In the genomic region with DNA sequence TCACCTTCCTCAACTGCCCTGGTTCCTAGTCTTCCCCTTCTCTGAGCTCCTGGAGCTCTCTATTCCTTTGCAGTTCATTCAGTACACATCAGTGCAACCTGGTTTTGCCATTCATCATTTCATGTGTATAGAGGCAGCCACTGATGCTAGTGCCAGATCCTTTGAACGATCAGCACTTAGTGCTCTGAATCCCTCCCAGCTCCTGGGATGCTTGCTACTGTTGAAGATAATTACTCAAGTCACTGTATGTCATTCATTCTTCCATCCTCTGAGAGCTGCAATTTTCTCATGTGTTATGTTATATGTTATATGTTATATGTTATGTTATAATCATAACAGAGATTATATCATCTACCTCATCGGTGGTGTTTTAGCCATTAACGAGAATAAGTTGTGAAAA, we compare ENCODE assay signal across 25 cellular contexts.
DNase-seq lines count a peak whose midpoint lies in the region; ATAC-seq and TF ChIP-seq lines count a peak whose summit lies in the region.
"Had no signal": no experiment of that assay in that cellular context is flagged by ENCODE, and none has a peak within 500 bp of the region (broad histone marks: within the 10 kb centered on the region; RNA-seq: fewer than 3 reads in every experiment).

No MANE protein-coding gene starts in this region.

- WGBS in esophagus muscularis mucosa: 81% methylated on average over 3 of the region's 3 CpGs

- H3K27ac Mint-ChIP-seq in activated CD8-positive, alpha-beta T cell treated with anti-CD3 and anti-CD28 coated beads, Interleukin-2, amount 10 ng/mL, durations not matched to agents 7 days and 5 days: no peak overlapping the region
- no peak overlapping the region for H3K27ac Mint-ChIP-seq in activated CD8-positive, alpha-beta T cell treated with anti-CD3 and anti-CD28 coated beads for 36 hours
- no peak overlapping the region for H3K27ac Mint-ChIP-seq in osteocyte (ENCODE audit: unreplicated experiment)
- H3K27ac Mint-ChIP-seq: CD4-positive, alpha-beta memory T cell; CD4-positive, CD25-positive, alpha-beta regulatory T cell had no signal

- no peaks in the 10 kb centered on the region for H3K27me3 ChIP-seq in esophagus muscularis mucosa
- H3K27me3 ChIP-seq: BE2C, BLaER1 had no signal

- TF ChIP-seq EP300 in esophagus muscularis mucosa (IDR thresholded peaks at IDR 0.05): no peak

- CTCF ChIA-PET in activated CD8-positive, alpha-beta T cell treated with anti-CD3 and anti-CD28 coated beads, Interleukin-2, amount 10 ng/mL, durations not matched to agents 7 days and 5 days (lab: Charles Lee): no interaction called here
- CTCF ChIA-PET in activated CD8-positive, alpha-beta T cell treated with anti-CD3 and anti-CD28 coated beads for 36 hours (lab: Charles Lee): interaction anchor here (0.9 kb wide), 1 partner anchor 251 kb away, joined by 3 read pairs; no protein-coding TSS in a partner anchor

- no peaks in the 10 kb centered on the region for H3K36me3 Mint-ChIP-seq in activated CD8-positive, alpha-beta T cell treated with anti-CD3 and anti-CD28 coated beads, Interleukin-2, amount 10 ng/mL, durations not matched to agents 7 days and 5 days (ENCODE audit: low read depth)
- no peaks in the 10 kb centered on the region for H3K36me3 Mint-ChIP-seq in activated CD8-positive, alpha-beta T cell treated with anti-CD3 and anti-CD28 coated beads for 36 hours (ENCODE audit: low read depth)
- H3K36me3 Mint-ChIP-seq in osteocyte (ENCODE audit: unreplicated experiment): no peaks in the 10 kb centered on the region
- H3K36me3 Mint-ChIP-seq: CD14-positive monocyte; CD4-positive, alpha-beta memory T cell; CD4-positive, CD25-positive, alpha-beta regulatory T cell; CD8-positive, alpha-beta memory T cell had no signal

- no peaks in the 10 kb centered on the region for H3K9me3 Mint-ChIP-seq in activated CD8-positive, alpha-beta T cell treated with anti-CD3 and anti-CD28 coated beads, Interleukin-2, amount 10 ng/mL, durations not matched to agents 7 days and 5 days (ENCODE audit: insufficient read depth)
- H3K9me3 Mint-ChIP-seq in activated CD8-positive, alpha-beta T cell treated with anti-CD3 and anti-CD28 coated beads for 36 hours: no peaks in the 10 kb centered on the region
- H3K9me3 Mint-ChIP-seq in osteocyte (ENCODE audit: unreplicated experiment): no peaks in the 10 kb centered on the region
- H3K9me3 Mint-ChIP-seq: CD4-positive, alpha-beta memory T cell; CD8-positive, alpha-beta memory T cell had no signal

- H3K27ac ChIP-seq in esophagus muscularis mucosa (replicated peaks in 1 of 4): no peak overlapping the region
- H3K27ac ChIP-seq: BLaER1 had no signal

- POLR2A ChIA-PET in activated CD8-positive, alpha-beta T cell treated with anti-CD3 and anti-CD28 coated beads, Interleukin-2, amount 10 ng/mL, durations not matched to agents 7 days and 5 days (lab: Charles Lee): no interaction called here
- POLR2A ChIA-PET in activated CD8-positive, alpha-beta T cell treated with anti-CD3 and anti-CD28 coated beads for 36 hours (lab: Charles Lee): no interaction called here

- no peak overlapping the region for H3K4me3 ChIP-seq in esophagus muscularis mucosa
- H3K4me3 ChIP-seq: BLaER1, GM12878 had no signal

- no peak for ATAC-seq in activated CD8-positive, alpha-beta T cell treated with anti-CD3 and anti-CD28 coated beads, Interleukin-2, amount 10 ng/mL, durations not matched to agents 7 days and 5 days
- ATAC-seq in activated CD8-positive, alpha-beta T cell treated with anti-CD3 and anti-CD28 coated beads for 36 hours: no peak
- ATAC-seq in HG03354 (IDR thresholded peaks at IDR 0.05; ENCODE audit: poor library complexity, severe bottlenecking, unreplicated experiment): no peak
- no peak for ATAC-seq in GM19328 (IDR thresholded peaks at IDR 0.05; ENCODE audit: unreplicated experiment)
- ATAC-seq: GM12878 had no signal

- DNase-seq in activated CD8-positive, alpha-beta T cell treated with anti-CD3 and anti-CD28 coated beads, Interleukin-2, amount 10 ng/mL, durations not matched to agents 7 days and 5 days: peak; percentile 12
- DNase-seq in activated CD8-positive, alpha-beta T cell treated with anti-CD3 and anti-CD28 coated beads for 36 hours: no peak
- peak; percentile 15 for DNase-seq in ecto neural progenitor cell (ENCODE audit: low spot score)
- peak; percentile 81 for DNase-seq in esophagus muscularis mucosa (ENCODE audit: extremely low spot score)
- DNase-seq in osteocyte (ENCODE audit: extremely low spot score, unreplicated experiment): peak; percentile 17
- DNase-seq: 8988T; ACHN; BE2C; C1 segment of cervical spinal cord; CD4-positive, alpha-beta memory T cell; CD4-positive, CD25-positive, alpha-beta regulatory T cell; CD8-positive, alpha-beta memory T cell; COR-L47; DMS 273 treated with DMSO at 0.1 percent for 48 hours; DMS153; DMS53; DMS79; DND-41; EL; GDM1 had no signal

- no peaks in the 10 kb centered on the region for H3K4me1 ChIP-seq in esophagus muscularis mucosa
- H3K4me1 ChIP-seq: BE2C had no signal

- peaks cover 2% of the 10 kb centered on the region for H3K27me3 Mint-ChIP-seq in activated CD8-positive, alpha-beta T cell treated with anti-CD3 and anti-CD28 coated beads, Interleukin-2, amount 10 ng/mL, durations not matched to agents 7 days and 5 days (ENCODE audit: low read depth)
- H3K27me3 Mint-ChIP-seq in activated CD8-positive, alpha-beta T cell treated with anti-CD3 and anti-CD28 coated beads for 36 hours: no peaks in the 10 kb centered on the region
- H3K27me3 Mint-ChIP-seq in osteocyte (ENCODE audit: unreplicated experiment): peaks cover 3% of the 10 kb centered on the region

- no peak for TF ChIP-seq POLR2A in esophagus muscularis mucosa (IDR thresholded peaks at IDR 0.05; ENCODE audit: low read depth)

- no peak for TF ChIP-seq CTCF in activated CD8-positive, alpha-beta T cell treated with anti-CD3 and anti-CD28 coated beads for 36 hours (IDR thresholded peaks at IDR 0.05)
- TF ChIP-seq CTCF in esophagus muscularis mucosa (IDR thresholded peaks at IDR 0.05): no peak
- no peak for TF ChIP-seq CTCF in osteocyte (IDR thresholded peaks at IDR 0.05)

- intact Hi-C loops in activated CD8-positive, alpha-beta T cell treated with anti-CD3 and anti-CD28 coated beads for 36 hours (cut with micrococcal nuclease): no loop called here
- intact Hi-C loops in esophagus muscularis mucosa (cut with DNase I): no loop called here

- no peaks in the 10 kb centered on the region for H3K36me3 ChIP-seq in esophagus muscularis mucosa
- H3K36me3 ChIP-seq: BE2C, BLaER1 had no signal

- H3K9me3 ChIP-seq in esophagus muscularis mucosa: no peaks in the 10 kb centered on the region
- H3K9me3 ChIP-seq: BE2C had no signal

- no peak overlapping the region for H3K4me3 Mint-ChIP-seq in activated CD8-positive, alpha-beta T cell treated with anti-CD3 and anti-CD28 coated beads, Interleukin-2, amount 10 ng/mL, durations not matched to agents 7 days and 5 days
- no peak overlapping the region for H3K4me3 Mint-ChIP-seq in activated CD8-positive, alpha-beta T cell treated with anti-CD3 and anti-CD28 coated beads for 36 hours
- no peak overlapping the region for H3K4me3 Mint-ChIP-seq in osteocyte (ENCODE audit: unreplicated experiment)
- H3K4me3 Mint-ChIP-seq: CD14-positive monocyte; CD4-positive, alpha-beta memory T cell; CD4-positive, CD25-positive, alpha-beta regulatory T cell; CD8-positive, alpha-beta memory T cell had no signal

- no peaks in the 10 kb centered on the region for H3K4me1 Mint-ChIP-seq in activated CD8-positive, alpha-beta T cell treated with anti-CD3 and anti-CD28 coated beads, Interleukin-2, amount 10 ng/mL, durations not matched to agents 7 days and 5 days (ENCODE audit: low read depth)
- H3K4me1 Mint-ChIP-seq in activated CD8-positive, alpha-beta T cell treated with anti-CD3 and anti-CD28 coated beads for 36 hours (ENCODE audit: low read depth): no peaks in the 10 kb centered on the region
- peaks cover 6% of the 10 kb centered on the region for H3K4me1 Mint-ChIP-seq in osteocyte (ENCODE audit: unreplicated experiment)
- H3K4me1 Mint-ChIP-seq: CD14-positive monocyte; CD4-positive, alpha-beta memory T cell; CD4-positive, CD25-positive, alpha-beta regulatory T cell; CD8-positive, alpha-beta memory T cell had no signal
